Comparison of ENCODE assay signal across 14 cellular contexts in the genomic region with DNA sequence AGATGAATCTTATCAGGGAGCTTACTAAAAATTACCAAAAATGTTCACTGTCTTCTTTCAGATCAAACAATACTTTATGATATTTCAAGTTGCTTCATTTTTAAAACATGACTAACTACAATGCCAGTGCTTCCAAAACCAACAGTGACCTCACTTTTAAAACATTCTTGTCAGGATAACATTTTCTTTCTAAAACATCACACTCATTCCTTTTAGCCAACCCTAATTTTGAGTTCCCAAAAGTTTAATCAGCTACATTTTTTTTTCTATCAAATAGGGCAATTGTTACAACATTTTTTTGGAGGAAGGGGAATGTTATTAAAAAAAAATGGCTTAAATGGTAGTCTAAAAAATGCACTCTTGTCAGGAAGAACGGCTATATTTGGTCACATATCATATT. TPM values are rescaled to one million over a fixed set of nuclear protein-coding genes. Genes with fewer than 3 reads are reported as not detected.
DNase-seq lines count a peak whose midpoint lies in the region; ATAC-seq and TF ChIP-seq lines count a peak whose summit lies in the region.
"Had no signal": no experiment of that assay in that cellular context is flagged by ENCODE, and none has a peak within 500 bp of the region (broad histone marks: within the 10 kb centered on the region; RNA-seq: fewer than 3 reads in every experiment).

No MANE protein-coding gene starts in this region.

- DNase-seq in activated T-cell treated with anti-CD3 and anti-CD28 coated beads, Interleukin-2, amount 50 U/mL, for 72 hours, result no peak
- no peak for DNase-seq in activated T-cell treated with anti-CD3 and anti-CD28 coated beads, Interleukin-2, amount 50 U/mL, for 48 hours
- peak; percentile 87 for DNase-seq in adipocyte (ENCODE audit: low read depth)
- DNase-seq in foreskin fibroblast, result peak; percentile 65 to 83
- no peak for DNase-seq in mesenteric fat pad (ENCODE audit: low spot score)
- DNase-seq in DMS53 treated with DMSO at 0.1 percent for 48 hours (lab: John Stamatoyannopoulos, UW; ENCODE audit: unreplicated experiment), result no peak
- DNase-seq: activated CD4-positive, alpha-beta T cell treated with anti-CD3 and anti-CD28 coated beads for 1 hour; glutamatergic neuron; RPMI8226 had no signal

- H3K9ac ChIP-seq in adipocyte (ENCODE audit: low read length), result peak overlapping the region; percentile 80
- H3K9ac ChIP-seq in subcutaneous abdominal adipose tissue (ENCODE audit: low read length in 5 of 5), result no peak overlapping the region

- no peak for ATAC-seq in activated T-cell treated with anti-CD3 and anti-CD28 coated beads, Interleukin-2, amount 50 U/mL, for 72 hours (replicated peaks in 1 of 2)
- ATAC-seq in HG02588 (IDR thresholded peaks at IDR 0.05; ENCODE audit: unreplicated experiment), result no peak

- H3K9me3 Mint-ChIP-seq in activated T-cell treated with anti-CD3 and anti-CD28 coated beads, Interleukin-2, amount 50 U/mL, for 72 hours, result no peaks in the 10 kb centered on the region

- peaks cover 28% of the 10 kb centered on the region for H3K4me1 Mint-ChIP-seq in activated T-cell treated with anti-CD3 and anti-CD28 coated beads, Interleukin-2, amount 50 U/mL, for 72 hours (ENCODE audit: low read depth)

- peaks cover 2% of the 10 kb centered on the region in 2 donors for H3K36me3 Mint-ChIP-seq in activated T-cell treated with anti-CD3 and anti-CD28 coated beads, Interleukin-2, amount 50 U/mL, for 72 hours (ENCODE audit: insufficient read depth in 2 of 2)
- H3K36me3 Mint-ChIP-seq: activated naive CD8-positive, alpha-beta T cell had no signal

- H3K9me3 ChIP-seq in adipocyte (ENCODE audit: control insufficient read depth, low read length), result no peaks in the 10 kb centered on the region
- no peaks in the 10 kb centered on the region for H3K9me3 ChIP-seq in subcutaneous abdominal adipose tissue (ENCODE audit: control insufficient read depth in 5 of 5, low read length in 5 of 5)

- H3K36me3 ChIP-seq in adipocyte (ENCODE audit: control insufficient read depth, insufficient read depth, low read length, severe bottlenecking) (no peaks in the 10 kb centered on the region), subcutaneous abdominal adipose tissue (ENCODE audit: control insufficient read depth in 5 of 5, insufficient read depth in 5 of 5, low read length in 5 of 5) (no peaks in the 10 kb centered on the region)

- H3K27me3 ChIP-seq in adipocyte (replicated peaks; ENCODE audit: control insufficient read depth, insufficient read depth, low read length), result no peaks in the 10 kb centered on the region
- H3K27me3 ChIP-seq in subcutaneous abdominal adipose tissue (ENCODE audit: control insufficient read depth in 5 of 5, insufficient read depth in 4 of 5, low read length in 5 of 5), result no peaks in the 10 kb centered on the region

- H3K4me3 Mint-ChIP-seq in activated T-cell treated with anti-CD3 and anti-CD28 coated beads, Interleukin-2, amount 50 U/mL, for 72 hours, result peak overlapping the region in 1 of 2 donors; percentile 68
- H3K4me3 Mint-ChIP-seq: activated naive CD8-positive, alpha-beta T cell; B cell had no signal

- peak overlapping the region; percentile 22 for H3K27ac ChIP-seq in subcutaneous abdominal adipose tissue (ENCODE audit: low read depth, low read length)

- no peaks in the 10 kb centered on the region for H3K27me3 Mint-ChIP-seq in activated T-cell treated with anti-CD3 and anti-CD28 coated beads, Interleukin-2, amount 50 U/mL, for 72 hours (ENCODE audit: low read depth)
- H3K27me3 Mint-ChIP-seq: activated naive CD8-positive, alpha-beta T cell; B cell had no signal

- H3K4me3 ChIP-seq in adipocyte (ENCODE audit: low read length) (peak overlapping the region; percentile 7), foreskin fibroblast (ENCODE audit: low read depth in 1 of 2, low read length in 2 of 2) (no peak overlapping the region), subcutaneous abdominal adipose tissue (ENCODE audit: low read depth in 1 of 5, low read length in 5 of 5) (no peak overlapping the region)
- H3K4me3 ChIP-seq: skin epidermis had no signal

- TF ChIP-seq CTCF in foreskin fibroblast (IDR thresholded peaks at IDR 0.05; ENCODE audit: low read depth, low read length), result no peak

- peak overlapping the region; percentile 70 for H3K27ac Mint-ChIP-seq in activated T-cell treated with anti-CD3 and anti-CD28 coated beads, Interleukin-2, amount 50 U/mL, for 72 hours
- H3K27ac Mint-ChIP-seq: activated naive CD8-positive, alpha-beta T cell; B cell had no signal

- H3K4me1 ChIP-seq in adipocyte (ENCODE audit: control insufficient read depth, insufficient read depth, low read length), result peaks cover 57% of the 10 kb centered on the region
- H3K4me1 ChIP-seq in subcutaneous abdominal adipose tissue (ENCODE audit: control insufficient read depth in 5 of 5, insufficient read depth in 5 of 5, low read length in 5 of 5), result peaks cover 0 to 27% (median 7%) of the 10 kb centered on the region in 5 donors

RNA-seq across cellular contexts. Expression of gene RTKN2, which starts 37.3 kb away (rescaled TPM):
- total RNA-seq in activated T-cell treated with anti-CD3 and anti-CD28 coated beads, Interleukin-2, amount 50 U/mL, for 72 hours, result 10 to 100 TPM in 1 of 2 donors, 1 to 10 TPM in 1; 9.8 to 18.7 TPM
- 0.06 TPM for total RNA-seq in mesenteric fat pad

Comparison
In these comparisons a context has a peak if more than half of its experiments do, and no peak if none do; other contexts are left out.
1. DNase-seq: peak in adipocyte (single experiment) and foreskin fibroblast (2 of 2); none in activated T-cell treated with anti-CD3 and anti-CD28 coated beads, Interleukin-2, amount 50 U/mL, for 72 hours (0 of 2), activated T-cell treated with anti-CD3 and anti-CD28 coated beads, Interleukin-2, amount 50 U/mL, for 48 hours (0 of 2), mesenteric fat pad (single experiment) and DMS53 treated with DMSO at 0.1 percent for 48 hours (single experiment).
2. RNA of gene RTKN2, which starts 37.3 kb away (total RNA-seq): 9.8 to 18.7 TPM in activated T-cell treated with anti-CD3 and anti-CD28 coated beads, Interleukin-2, amount 50 U/mL, for 72 hours; 0.06 TPM in mesenteric fat pad (single experiment); every median in the first group is over 10 times any median in the second.